In the genomic region with DNA sequence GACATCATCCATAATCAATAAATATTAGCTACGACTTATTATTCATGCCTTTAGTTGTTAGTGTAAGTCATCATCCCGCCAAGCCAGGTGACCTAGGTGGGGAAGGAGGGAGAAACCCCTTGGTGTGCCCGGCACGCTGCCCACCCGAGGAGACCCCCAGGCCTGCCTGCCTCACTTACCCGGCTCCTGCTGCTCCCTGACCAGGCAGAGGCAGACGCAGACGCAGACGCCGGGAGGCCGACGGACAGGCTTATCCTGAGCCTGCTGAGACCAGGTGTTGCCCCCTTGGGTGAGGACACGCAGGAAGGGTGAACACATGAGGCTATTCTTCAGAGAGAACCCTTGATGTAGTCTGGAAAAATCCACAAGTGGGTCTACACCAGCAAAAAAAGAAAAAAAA, we compare ENCODE assay signal across 7 cellular contexts.
"Had no signal": no experiment of that assay in that cellular context is flagged by ENCODE, and none has a peak within 500 bp of the region (broad histone marks: within the 10 kb centered on the region; RNA-seq: fewer than 3 reads in every experiment).

No MANE protein-coding gene starts in this region.

- H3K9me3 ChIP-seq: SK-N-SH had no signal

- H3K27ac ChIP-seq: HL-60, RWPE1 had no signal

- DNase-seq: NCI-H2081 treated with DMSO at 0.1 percent for 48 hours, NCI-H226 had no signal

- H3K9ac ChIP-seq: SK-N-SH had no signal

- H3K27me3 Mint-ChIP-seq: IgD-negative memory B cell had no signal

- H3K4me2 ChIP-seq: SK-N-SH had no signal

- H3K4me1 Mint-ChIP-seq: IgD-negative memory B cell had no signal

- H3K4me3 Mint-ChIP-seq: IgD-negative memory B cell had no signal

- H3K4me3 ChIP-seq: K562 had no signal

- H3K27ac Mint-ChIP-seq: IgD-negative memory B cell had no signal
